ENCODE assay signal across 31 cellular contexts in genomic region chr12:109289004-109289403, GRCh38. TPM values are rescaled to one million over a fixed set of nuclear protein-coding genes. Genes with fewer than 3 reads are reported as not detected.
"Had no signal": no experiment of that assay in that cellular context is flagged by ENCODE, and none has a peak within 500 bp of the region (broad histone marks: within the 10 kb centered on the region; RNA-seq: fewer than 3 reads in every experiment).

No MANE protein-coding gene starts in this region.

- H3K27ac Mint-ChIP-seq: activated naive CD4-positive, alpha-beta T cell treated with anti-CD3 and anti-CD28 coated beads, Interleukin-2, amount 50 U/mL, for 24 hours; effector memory CD8-positive, alpha-beta T cell; immature natural killer cell; naive B cell; progenitor cell of endocrine pancreas; WTC11 had no signal

- H3K4me3 ChIP-seq: body of pancreas, dorsolateral prefrontal cortex, esophagus muscularis mucosa, hepatocyte, left lung, lung, sigmoid colon, uterus had no signal

- H3K27me3 ChIP-seq: body of pancreas, dorsolateral prefrontal cortex, esophagus muscularis mucosa, testis, uterus had no signal

- ATAC-seq: body of pancreas; effector memory CD8-positive, alpha-beta T cell; left lung; WTC11 had no signal

- DNase-seq: activated gamma-delta T cell treated with Interleukin-2 at 50 U/mL for 16 hours; activated T-cell treated with anti-CD3 and anti-CD28 coated beads, Interleukin-2, amount 50 U/mL, for 1 hour; body of pancreas; dorsolateral prefrontal cortex; effector memory CD8-positive, alpha-beta T cell; glutamatergic neuron; immature natural killer cell; left lung; naive B cell; retina; sigmoid colon; stimulated activated CD4-positive, alpha-beta T cell treated with anti-CD3 and anti-CD28 coated beads, Interleukin-4, amount 100 ng/mL, for 1 hour; stimulated activated naive CD4-positive, alpha-beta T cell; trophoblast cell; uterus had no signal

- FAIRE-seq: colon, endothelial cell of umbilical vein, frontal cortex, TTC549 had no signal

- H3K36me3 Mint-ChIP-seq: activated naive CD4-positive, alpha-beta T cell treated with anti-CD3 and anti-CD28 coated beads, Interleukin-2, amount 50 U/mL, for 24 hours; immature natural killer cell; naive B cell; WTC11 had no signal

- H3K4me1 Mint-ChIP-seq: activated naive CD4-positive, alpha-beta T cell treated with anti-CD3 and anti-CD28 coated beads, Interleukin-2, amount 50 U/mL, for 24 hours; central memory CD8-positive, alpha-beta T cell; immature natural killer cell had no signal

- H3K9me3 Mint-ChIP-seq: activated naive CD4-positive, alpha-beta T cell treated with anti-CD3 and anti-CD28 coated beads, Interleukin-2, amount 50 U/mL, for 24 hours; central memory CD8-positive, alpha-beta T cell; effector memory CD8-positive, alpha-beta T cell; immature natural killer cell; WTC11 had no signal

- H3K4me3 Mint-ChIP-seq: activated naive CD4-positive, alpha-beta T cell treated with anti-CD3 and anti-CD28 coated beads, Interleukin-2, amount 50 U/mL, for 24 hours; central memory CD8-positive, alpha-beta T cell; effector memory CD8-positive, alpha-beta T cell; immature natural killer cell; naive B cell had no signal

- H3K36me3 ChIP-seq: esophagus muscularis mucosa, left lung, sigmoid colon, uterus had no signal

RNA-seq across cellular contexts. Expression of gene FOXN4, which starts 20.1 kb away (rescaled TPM):
- total RNA-seq: body of pancreas, endothelial cell of umbilical vein, esophagus muscularis mucosa, hepatocyte, kidney epithelial cell, left lung, mesenteric fat pad, mucosa of gallbladder, osteocyte, uterus had no signal

RNA-seq across cellular contexts. Expression of gene MYO1H, which starts 58.7 kb away (rescaled TPM):
- total RNA-seq: body of pancreas, endothelial cell of umbilical vein, esophagus muscularis mucosa, hepatocyte, kidney epithelial cell, mucosa of gallbladder, osteocyte, sigmoid colon, uterus had no signal
